Comparison of ENCODE assay signal across 8 cellular contexts in genomic region chr14:34713122-34713680, GRCh38. TPM values are rescaled to one million over a fixed set of nuclear protein-coding genes. Genes with fewer than 3 reads are reported as not detected.
DNase-seq lines count a peak whose midpoint lies in the region; ATAC-seq lines count a peak whose summit lies in the region.

No MANE protein-coding gene starts in this region.

- H3K36me3 Mint-ChIP-seq in activated CD4-positive, alpha-beta memory T cell treated with anti-CD3 and anti-CD28 coated beads for 36 hours: peaks cover 17% of the 10 kb centered on the region

- peak overlapping the region in 13 of 21 experiments; percentile 76 to 98 (median 96) for H3K27ac ChIP-seq in skin epidermis

- H3K27me3 Mint-ChIP-seq in activated CD4-positive, alpha-beta memory T cell treated with anti-CD3 and anti-CD28 coated beads for 36 hours: peaks cover 1% of the 10 kb centered on the region

- no peaks in the 10 kb centered on the region for H3K9me3 ChIP-seq in HAP-1

- H3K36me3 ChIP-seq in HAP-1 (replicated peaks): peaks cover 20% of the 10 kb centered on the region

- H3K4me1 Mint-ChIP-seq in activated CD4-positive, alpha-beta memory T cell treated with anti-CD3 and anti-CD28 coated beads for 36 hours (ENCODE audit: low read depth): peaks cover 23% of the 10 kb centered on the region

- ATAC-seq in GM21515 (IDR thresholded peaks at IDR 0.05; ENCODE audit: unreplicated experiment): no peak
- ATAC-seq in HG03280 (IDR thresholded peaks at IDR 0.05; ENCODE audit: unreplicated experiment): no peak

- in situ Hi-C loops in HAP-1 (cut with MboI; ENCODE audit: low sequenced_read_pairs): loop anchor here (5.0 kb wide), 1 partner anchor 36 kb away; no protein-coding TSS in a partner anchor

- H3K27me3 ChIP-seq in HAP-1 (ENCODE audit: low read depth): no peaks in the 10 kb centered on the region

- no peaks in the 10 kb centered on the region for H3K9me3 Mint-ChIP-seq in activated CD4-positive, alpha-beta memory T cell treated with anti-CD3 and anti-CD28 coated beads for 36 hours

- POLR2A ChIA-PET in activated CD4-positive, alpha-beta memory T cell treated with anti-CD3 and anti-CD28 coated beads for 36 hours (lab: Charles Lee): interaction anchor here (0.7 to 1.5 kb wide), 4 partner anchors 29 to 703 kb away, joined by 3 to 4 read pairs (median 4); partner anchors contain the start of genes BAZ1A and NFKBIA

- H3K27ac Mint-ChIP-seq in activated CD4-positive, alpha-beta memory T cell treated with anti-CD3 and anti-CD28 coated beads for 36 hours: peak overlapping the region; percentile 89

- peak overlapping the region; percentile 94 for H3K4me3 Mint-ChIP-seq in activated CD4-positive, alpha-beta memory T cell treated with anti-CD3 and anti-CD28 coated beads for 36 hours

- CTCF ChIA-PET in activated CD4-positive, alpha-beta memory T cell treated with anti-CD3 and anti-CD28 coated beads for 36 hours (lab: Charles Lee): interaction anchor here (2.4 kb wide), 1 partner anchor 10 kb away, joined by 16 read pairs; no protein-coding TSS in a partner anchor

- H3K4me3 ChIP-seq in HAP-1 (peak overlapping the region; percentile 80), skin epidermis (peak overlapping the region; percentile 74 to 98 (median 83))

- H3K4me1 ChIP-seq in HAP-1: peaks cover 26% of the 10 kb centered on the region

- intact Hi-C loops in activated CD4-positive, alpha-beta memory T cell treated with anti-CD3 and anti-CD28 coated beads for 36 hours (cut with micrococcal nuclease): loop anchor here (2.0 kb wide), 2 partner anchors 218 to 706 kb away; no protein-coding TSS in a partner anchor

- DNase-seq in HAP-1 (ENCODE audit: low spot score in 2 of 2) (no peak), globus pallidus (ENCODE audit: low spot score) (peak; percentile 51), DMS53 (lab: John Stamatoyannopoulos, UW) (no peak), islet precursor cell (no peak)
- DNase-seq in activated CD4-positive, alpha-beta memory T cell treated with anti-CD3 and anti-CD28 coated beads for 36 hours: no peak

RNA-seq across cellular contexts. Expression of gene CFL2, which starts 1.2 kb away (rescaled TPM):
- total RNA-seq in activated CD4-positive, alpha-beta memory T cell treated with anti-CD3 and anti-CD28 coated beads for 36 hours: 1 to 10 TPM; 7.6 to 8.8 TPM
